In the genomic region with DNA sequence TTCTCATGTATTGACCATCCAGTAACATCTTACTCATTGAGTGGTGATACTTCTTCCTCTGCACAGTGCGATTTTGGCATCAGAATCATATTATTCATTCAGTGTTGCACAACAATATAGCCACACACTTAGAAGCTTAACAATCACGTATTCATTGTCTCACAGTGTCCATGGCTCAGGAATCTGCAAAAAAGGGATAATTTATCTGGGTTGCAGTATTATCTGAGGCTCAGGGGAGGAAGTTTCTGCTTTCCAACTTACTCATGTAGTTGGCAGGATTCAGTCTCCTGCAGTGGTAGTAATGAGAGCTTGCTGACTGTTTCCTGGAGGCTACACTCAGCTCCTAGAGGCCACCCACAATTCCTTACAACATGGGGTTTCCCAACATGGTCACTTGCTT, we compare ENCODE assay signal across 1 cellular context.
TF ChIP-seq lines count a peak whose summit lies in the region.

No MANE protein-coding gene starts in this region.

TF ChIP-seq in SK-N-SH treated with all-trans-retinoic acid at 6 μM for 48 hours, 23 proteins besides CTCF, POLR2A, EP300 and RAD21 (continued from another document):
- 0 out of 2 replicates have a peak, but pooled peaks have one; percentile 20 for TF ChIP-seq ISL1 (CRISPR knock-in tag; IDR thresholded peaks at IDR 0.05)
- no peak for TF ChIP-seq CSRNP3 (CRISPR knock-in tag; IDR thresholded peaks at IDR 0.05)
- no peak for TF ChIP-seq OSR1 (CRISPR knock-in tag; IDR thresholded peaks at IDR 0.05)
- TF ChIP-seq, protein P1, sequence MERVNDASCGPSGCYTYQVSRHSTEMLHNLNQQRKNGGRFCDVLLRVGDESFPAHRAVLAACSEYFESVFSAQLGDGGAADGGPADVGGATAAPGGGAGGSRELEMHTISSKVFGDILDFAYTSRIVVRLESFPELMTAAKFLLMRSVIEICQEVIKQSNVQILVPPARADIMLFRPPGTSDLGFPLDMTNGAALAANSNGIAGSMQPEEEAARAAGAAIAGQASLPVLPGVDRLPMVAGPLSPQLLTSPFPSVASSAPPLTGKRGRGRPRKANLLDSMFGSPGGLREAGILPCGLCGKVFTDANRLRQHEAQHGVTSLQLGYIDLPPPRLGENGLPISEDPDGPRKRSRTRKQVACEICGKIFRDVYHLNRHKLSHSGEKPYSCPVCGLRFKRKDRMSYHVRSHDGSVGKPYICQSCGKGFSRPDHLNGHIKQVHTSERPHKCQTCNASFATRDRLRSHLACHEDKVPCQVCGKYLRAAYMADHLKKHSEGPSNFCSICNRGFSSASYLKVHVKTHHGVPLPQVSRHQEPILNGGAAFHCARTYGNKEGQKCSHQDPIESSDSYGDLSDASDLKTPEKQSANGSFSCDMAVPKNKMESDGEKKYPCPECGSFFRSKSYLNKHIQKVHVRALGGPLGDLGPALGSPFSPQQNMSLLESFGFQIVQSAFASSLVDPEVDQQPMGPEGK (CRISPR knock-in tag; IDR thresholded peaks at IDR 0.05; ENCODE audit: borderline replicate concordance): no peak
- no peak for TF ChIP-seq BACH2 (CRISPR knock-in tag; IDR thresholded peaks at IDR 0.05; ENCODE audit: borderline replicate concordance)
